Comparison of ENCODE assay signal across 8 cellular contexts in the genomic region with DNA sequence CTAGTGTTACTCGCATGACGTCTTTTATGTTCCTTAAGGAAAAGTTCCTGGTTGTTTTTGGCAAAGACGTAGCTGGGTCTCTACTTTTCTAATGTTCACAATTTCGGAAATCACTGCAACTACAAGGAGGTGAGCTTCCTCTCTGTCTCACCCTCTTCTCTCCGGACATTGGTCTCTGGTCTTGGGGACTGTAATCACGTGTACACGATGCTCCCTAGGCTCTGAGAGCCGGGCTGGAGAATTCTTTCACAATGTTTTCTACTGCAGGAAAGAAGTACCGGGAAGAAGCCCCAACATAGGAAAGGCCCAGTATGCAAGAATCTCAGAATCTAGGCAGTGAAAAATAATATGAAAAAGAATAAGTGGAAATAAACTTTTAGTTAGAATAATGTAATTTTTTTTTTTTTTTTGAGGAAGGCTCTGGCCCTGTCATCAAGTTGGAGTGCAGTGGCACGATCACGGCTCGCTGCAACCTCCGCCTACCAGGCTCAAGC. TPM values are rescaled to one million over a fixed set of nuclear protein-coding genes. Genes with fewer than 3 reads are reported as not detected.
DNase-seq lines count a peak whose midpoint lies in the region; ATAC-seq and TF ChIP-seq lines count a peak whose summit lies in the region.

No MANE protein-coding gene starts in this region.

- POLR2A ChIA-PET in naive thymus-derived CD8-positive, alpha-beta T cell (lab: Charles Lee) = interaction anchor here (0.7 to 6.4 kb wide), 13 partner anchors 14 to 211 kb away, joined by 3 to 114 read pairs (median 5); a partner anchor contains a TSS

- H3K36me3 Mint-ChIP-seq in naive thymus-derived CD8-positive, alpha-beta T cell = peaks cover 0 to 12% (median 5%) of the 10 kb centered on the region in 3 donors

- H3K4me1 Mint-ChIP-seq in naive thymus-derived CD8-positive, alpha-beta T cell = peaks cover 31 to 43% (median 37%) of the 10 kb centered on the region in 4 donors

- H3K4me3 Mint-ChIP-seq in naive thymus-derived CD8-positive, alpha-beta T cell = peak overlapping the region; percentile 89 to 99 (median 95)

- TF ChIP-seq CTCF in GM12875 (IDR thresholded peaks at IDR 0.05; ENCODE audit: borderline replicate concordance, insufficient read depth, low read depth, low read length) (no peak), brain microvascular endothelial cell (IDR thresholded peaks at IDR 0.05; ENCODE audit: low read depth, low read length, missing control alignments) (no peak)

- in situ Hi-C loops in brain microvascular endothelial cell (cut with HindIII; ENCODE audit: low pct_ligation_motif_present, low sequenced_read_pairs) = no loop called here

- H3K4me3 ChIP-seq in GM12875 (ENCODE audit: low read depth, low read length) = peak overlapping the region; percentile 10
- H3K4me3 ChIP-seq in brain microvascular endothelial cell (ENCODE audit: low read depth, low read length) = peak overlapping the region; percentile 40

- ATAC-seq in naive thymus-derived CD8-positive, alpha-beta T cell = no peak
- no peak for ATAC-seq in GM18868 (IDR thresholded peaks at IDR 0.05; ENCODE audit: unreplicated experiment)

- H3K36me3 ChIP-seq in brain microvascular endothelial cell (replicated peaks) = no peaks in the 10 kb centered on the region

- H3K27ac Mint-ChIP-seq in naive thymus-derived CD8-positive, alpha-beta T cell = peak overlapping the region in 9 of 10 donors; percentile 76 to 100 (median 87)

- H3K27me3 Mint-ChIP-seq in naive thymus-derived CD8-positive, alpha-beta T cell = peaks cover 0 to 17% (median 2%) of the 10 kb centered on the region in 5 donors

- H3K27ac ChIP-seq in brain microvascular endothelial cell = no peak overlapping the region

- peaks cover 0 to 19% (median 0%) of the 10 kb centered on the region in 9 donors for H3K9me3 Mint-ChIP-seq in naive thymus-derived CD8-positive, alpha-beta T cell

- H3K27me3 ChIP-seq in brain microvascular endothelial cell (replicated peaks) = no peaks in the 10 kb centered on the region

- DNase-seq in NCI-H460 (ENCODE audit: extremely low read depth, low read depth) = peak; percentile 59
- no peak for DNase-seq in brain microvascular endothelial cell
- DNase-seq in naive thymus-derived CD8-positive, alpha-beta T cell = no peak
- DNase-seq in DMS79 (lab: John Stamatoyannopoulos, UW) = no peak
- DNase-seq in activated CD4-positive, alpha-beta T cell treated with anti-CD3 and anti-CD28 coated beads for 4 hours = no peak
- no peak for DNase-seq in NK-92 treated with Interleukin-12 subunit alpha and Interleukin-12 subunit beta, amount 100 ng/mL, for 24 hours (lab: John Stamatoyannopoulos, UW)

RNA-seq across cellular contexts. Expression of a gene that starts 13.5 kb away (rescaled TPM):
- not detected in 2 replicates for total RNA-seq in NCI-H460 (2014; rRNA removed; shearing (Covaris generic))
- not detected in 2 replicates for polyA plus RNA-seq in NCI-H460 (2014; cell fraction: nucleus; rRNA removed)
- total RNA-seq in naive thymus-derived CD8-positive, alpha-beta T cell = not detected
- not detected for polyA plus RNA-seq in naive thymus-derived CD8-positive, alpha-beta T cell

RNA-seq across cellular contexts. Expression of a gene that starts 38.6 kb away (rescaled TPM):
- total RNA-seq in NCI-H460 (2014; rRNA removed; shearing (Covaris generic)) = 611 and 616 TPM in 2 replicates
- polyA plus RNA-seq in NCI-H460 (2014; cell fraction: nucleus; rRNA removed) = 91.1 and 103 TPM in 2 replicates
- total RNA-seq in naive thymus-derived CD8-positive, alpha-beta T cell = 100 to 1,000 TPM; 836 to 848 TPM
- polyA plus RNA-seq in naive thymus-derived CD8-positive, alpha-beta T cell = 1,000 to 10,000 TPM; 4,009 to 5,114 (median 5,016) TPM
